In genomic region chr22:36334081-36334831, GRCh38 we compare ENCODE assay signal across 8 cellular contexts. TPM values are rescaled to one million over a fixed set of nuclear protein-coding genes. Genes with fewer than 3 reads are reported as not detected.
DNase-seq lines count a peak whose midpoint lies in the region; ATAC-seq and TF ChIP-seq lines count a peak whose summit lies in the region.

No MANE protein-coding gene starts in this region.

- ATAC-seq in Panc1, result peak; percentile 5; the same call in 1 of the 2 replicates
- no peak for ATAC-seq in HG02970 (IDR thresholded peaks at IDR 0.05; ENCODE audit: low FRiP score, unreplicated experiment)
- no peak for ATAC-seq in GM18858 (IDR thresholded peaks at IDR 0.05; ENCODE audit: unreplicated experiment)
- no peak for ATAC-seq in GM18517 (IDR thresholded peaks at IDR 0.05; ENCODE audit: unreplicated experiment)

- peak overlapping the region; percentile 89 for H3K27ac ChIP-seq in Panc1 (ENCODE audit: low read length)
- H3K27ac ChIP-seq in colonic mucosa, result peak overlapping the region; percentile 84

- peaks cover 52% of the 10 kb centered on the region for H3K36me3 Mint-ChIP-seq in nephron (ENCODE audit: low read depth)

- POLR2A ChIA-PET in Panc1 (lab: Charles Lee), result no interaction called here

- H3K4me1 ChIP-seq in Panc1 (ENCODE audit: control insufficient read depth, insufficient read depth, low read length) (peaks cover 98% of the 10 kb centered on the region), colonic mucosa (peaks cover 60% of the 10 kb centered on the region)

- no peaks in the 10 kb centered on the region for H3K27me3 Mint-ChIP-seq in nephron (ENCODE audit: low read depth)

- H3K4me3 Mint-ChIP-seq in nephron, result no peak overlapping the region

- no TSS peak for BruUV-seq in Panc1 (replicated peaks; lab: Mats Ljungman, UMichigan)

- no peaks in the 10 kb centered on the region for H3K9me3 Mint-ChIP-seq in nephron

- H3K27me3 ChIP-seq in GM06990 (replicated peaks; ENCODE audit: control insufficient read depth, insufficient read depth, low read length), result no peaks in the 10 kb centered on the region
- no peaks in the 10 kb centered on the region for H3K27me3 ChIP-seq in Panc1 (ENCODE audit: control insufficient read depth, insufficient read depth, low read length)
- H3K27me3 ChIP-seq in colonic mucosa, result no peaks in the 10 kb centered on the region

- TF ChIP-seq CTCF in GM06990 (IDR thresholded peaks at IDR 0.05; ENCODE audit: insufficient read depth, low read length, poor library complexity, severe bottlenecking), result peak; percentile 32
- no peak; the same call in 1 of the 2 replicates for TF ChIP-seq CTCF in Panc1 (IDR thresholded peaks at IDR 0.05)
- TF ChIP-seq CTCF in colonic mucosa (IDR thresholded peaks at IDR 0.05), result no peak
- no peak for TF ChIP-seq CTCF in nephron (IDR thresholded peaks at IDR 0.05; ENCODE audit: unreplicated experiment in 3 of 3)

- intact Hi-C loops in Panc1 (cut with micrococcal nuclease; ENCODE audit: unreplicated experiment) (no loop called here), colonic mucosa (cut with DNase I) (loop anchor here (5.0 kb wide), 1 partner anchor 43 kb away; no protein-coding TSS in a partner anchor)

- in situ Hi-C loops in Panc1 (cut with HindIII; ENCODE audit: low pct_unique_long_range_greater_than_20kb, low sequenced_read_pairs), result no loop called here

- peaks cover 64% of the 10 kb centered on the region for H3K4me1 Mint-ChIP-seq in nephron

- H3K9me3 ChIP-seq in Panc1 (ENCODE audit: control insufficient read depth, insufficient read depth, low read depth, low read length) (no peaks in the 10 kb centered on the region), colonic mucosa (no peaks in the 10 kb centered on the region)

- H3K9ac ChIP-seq in colonic mucosa (ENCODE audit: low read depth in 2 of 2, low read length in 2 of 2), result peak overlapping the region; percentile 38 to 62

- CTCF ChIA-PET in Panc1 (lab: Charles Lee), result no interaction called here

- H3K4me3 ChIP-seq in GM06990 (replicated peaks; ENCODE audit: low read depth, low read length), result no peak overlapping the region
- H3K4me3 ChIP-seq in Panc1 (ENCODE audit: low read depth in 2 of 2, low read length in 2 of 2), result no peak overlapping the region
- no peak overlapping the region for H3K4me3 ChIP-seq in colonic mucosa

- H3K36me3 ChIP-seq in GM06990 (ENCODE audit: control insufficient read depth, insufficient read depth, low read length), result peaks cover 30% of the 10 kb centered on the region
- peaks cover 3% of the 10 kb centered on the region for H3K36me3 ChIP-seq in Panc1 (ENCODE audit: control insufficient read depth, insufficient read depth, low read length)
- H3K36me3 ChIP-seq in colonic mucosa, result peaks cover 17% of the 10 kb centered on the region

- H3K27ac Mint-ChIP-seq in nephron, result peak overlapping the region; percentile 67 to 100 (median 76)

- DNase-seq in GM06990 (ENCODE audit: extremely low read depth, insufficient read length) (no peak), Panc1 (ENCODE audit: low read depth, low spot score) (no peak), colonic mucosa (peak; percentile 51), DMS79 treated with DMSO at 0.1 percent for 48 hours (lab: John Stamatoyannopoulos, UW) (no peak)

RNA-seq across cellular contexts. Expression of gene MYH9, which starts 53.5 kb away (rescaled TPM):
- 788 TPM for total RNA-seq in Panc1 (2021; ENCODE audit: unreplicated experiment)
- polyA plus RNA-seq in Panc1 (2012; ENCODE audit: insufficient read length), result 1,068 TPM
- total RNA-seq in colonic mucosa, result 100 to 1,000 TPM; 711 to 719 TPM
